Comparison of ENCODE assay signal across 8 cellular contexts in the genomic region with DNA sequence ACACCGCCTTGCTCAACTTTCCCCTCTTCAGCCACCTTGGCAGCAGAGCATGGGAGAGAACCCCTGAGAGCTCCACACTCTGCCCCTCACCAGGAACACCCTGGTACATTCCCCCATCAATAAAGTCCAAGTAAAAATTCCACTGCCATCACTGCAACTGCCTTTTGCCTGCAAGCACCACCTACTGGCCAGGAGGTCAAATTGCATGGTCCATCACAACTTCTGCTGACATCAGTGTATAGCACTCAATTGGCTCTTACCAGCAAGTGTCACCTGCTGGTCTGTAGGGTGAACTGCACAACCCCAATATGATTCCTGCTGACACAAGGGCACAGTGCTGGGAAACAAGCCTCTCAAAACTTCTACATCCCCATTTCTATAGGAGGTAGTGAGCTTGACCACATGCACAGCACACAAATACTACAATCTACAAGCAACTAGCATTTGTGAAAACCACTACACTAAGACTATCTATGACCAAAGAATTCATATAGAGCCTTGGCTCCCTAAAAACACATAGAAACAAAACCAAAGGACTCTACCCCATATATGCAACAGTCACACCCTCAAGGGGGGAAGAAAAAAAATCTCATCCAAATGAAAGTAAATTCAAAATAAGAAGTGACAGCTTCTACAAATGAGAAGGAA.
DNase-seq lines count a peak whose midpoint lies in the region; FAIRE-seq and TF ChIP-seq lines count a peak whose summit lies in the region.

No MANE protein-coding gene starts in this region.

- intact Hi-C loops in left ventricle myocardium inferior (cut with micrococcal nuclease) = no loop called here
- intact Hi-C loops in cardiac septum (cut with DNase I) = no loop called here
- intact Hi-C loops in posterior cingulate gyrus (cut with DNase I) = no loop called here

- H3K27me3 ChIP-seq in left ventricle myocardium inferior (ENCODE audit: low read depth) = no peaks in the 10 kb centered on the region

- H3K4me3 ChIP-seq in left ventricle myocardium inferior = no peak overlapping the region
- H3K4me3 ChIP-seq in Jurkat, Clone E6-1 (ENCODE audit: low read length) = no peak overlapping the region
- no peak overlapping the region for H3K4me3 ChIP-seq in fibroblast of pulmonary artery (replicated peaks; ENCODE audit: low read depth, low read length)

- H3K4me1 ChIP-seq in left ventricle myocardium inferior = no peaks in the 10 kb centered on the region

- no peaks in the 10 kb centered on the region for H3K36me3 ChIP-seq in left ventricle myocardium inferior

- DNase-seq in left ventricle myocardium inferior = no peak
- no peak for DNase-seq in cardiac septum (ENCODE audit: low spot score)
- DNase-seq in Jurkat, Clone E6-1 (ENCODE audit: low read depth, low spot score) = peak; percentile 83
- DNase-seq in fibroblast of pulmonary artery (ENCODE audit: low read depth) = peak; percentile 30
- DNase-seq in stimulated activated CD4-positive, alpha-beta T cell treated with anti-CD3 and anti-CD28 coated beads, Interleukin-4, amount 100 ng/mL, for 24 hours = peak; percentile 60
- DNase-seq in foreskin melanocyte = no peak
- no peak for DNase-seq in posterior cingulate gyrus

- no peak overlapping the region for H3K27ac ChIP-seq in left ventricle myocardium inferior (replicated peaks)

- peaks cover 13% of the 10 kb centered on the region for H3K9me3 ChIP-seq in left ventricle myocardium inferior (replicated peaks)

- TF ChIP-seq CTCF in left ventricle myocardium inferior (IDR thresholded peaks at IDR 0.05; ENCODE audit: borderline replicate concordance) (peak; percentile 42), fibroblast of pulmonary artery (IDR thresholded peaks at IDR 0.05; ENCODE audit: low read length, missing control alignments) (peak; percentile 40)

- peak; percentile 34 for FAIRE-seq in TTC549 (lab: Jason Lieb, UNC)

Comparison
In these comparisons a context has a peak if more than half of its experiments do, and no peak if none do; other contexts are left out.
1. DNase-seq: peak in Jurkat, Clone E6-1 (single experiment), fibroblast of pulmonary artery (single experiment) and stimulated activated CD4-positive, alpha-beta T cell treated with anti-CD3 and anti-CD28 coated beads, Interleukin-4, amount 100 ng/mL, for 24 hours (single experiment); none in left ventricle myocardium inferior (single experiment), cardiac septum (single experiment), foreskin melanocyte (single experiment) and posterior cingulate gyrus (0 of 10).